ENCODE assay signal across 8 cellular contexts in genomic region chr9:126326228-126327015, GRCh38. TPM values are rescaled to one million over a fixed set of nuclear protein-coding genes. Genes with fewer than 3 reads are reported as not detected.
DNase-seq lines count a peak whose midpoint lies in the region; ATAC-seq, FAIRE-seq and TF ChIP-seq lines count a peak whose summit lies in the region.

MVB12B (plus strand) TSS chr9:126326829; CDS start chr9:126326930, 101 bp downstream.

- H3K27ac Mint-ChIP-seq in type B pancreatic cell: peak within 1 kb of the TSS; percentile 82

- H3K23ac ChIP-seq in neuronal stem cell (ENCODE audit: low read depth, low read length, poor library complexity): peak within 1 kb of the TSS; percentile 95

- FAIRE-seq in GM12891 (lab: Jason Lieb, UNC): no peak

- peak within 1 kb of the TSS; percentile 75 for H3K4me2 ChIP-seq in OCI-LY1 (ENCODE audit: low read length)
- peak within 1 kb of the TSS; percentile 84 for H3K4me2 ChIP-seq in neuronal stem cell (ENCODE audit: insufficient read depth, low read length, poor library complexity, severe bottlenecking)

- peak within 1 kb of the TSS; percentile 38 for H4K91ac ChIP-seq in neuronal stem cell (ENCODE audit: low read depth, low read length, poor library complexity)

- no peak for TF ChIP-seq POLR2A in GM12891 (IDR thresholded peaks at IDR 0.05; ENCODE audit: low read depth, low read length)

- peaks cover 10% of the 10 kb centered on the region for H3K36me3 Mint-ChIP-seq in type B pancreatic cell

- peak within 1 kb of the TSS; percentile 91 for H3K4me3 Mint-ChIP-seq in type B pancreatic cell

- H4K8ac ChIP-seq in neuronal stem cell (ENCODE audit: low read depth, low read length): peak within 1 kb of the TSS; percentile 3

- H3K9me3 Mint-ChIP-seq in type B pancreatic cell: no peaks in the 10 kb centered on the region

- H3K4me3 ChIP-seq in OCI-LY1 (ENCODE audit: low read depth, low read length, poor library complexity, severe bottlenecking) (peak within 1 kb of the TSS; percentile 56), neuronal stem cell (ENCODE audit: low read length in 2 of 2) (peak within 1 kb of the TSS; percentile 62 to 76)

- H3K18ac ChIP-seq in neuronal stem cell (ENCODE audit: low read length): peak within 1 kb of the TSS; percentile 99

- no peaks in the 10 kb centered on the region for H3F3A ChIP-seq in OCI-LY1 (ENCODE audit: insufficient read depth, low read length)

- peak; percentile 67 for DNase-seq in GM12891 (ENCODE audit: insufficient read length, low spot score)
- DNase-seq in activated gamma-delta T cell (lab: John Stamatoyannopoulos, UW): peak; percentile 56
- no peak for DNase-seq in foreskin keratinocyte
- peak; percentile 51 for DNase-seq in neuronal stem cell (ENCODE audit: low spot score)
- DNase-seq in type B pancreatic cell (ENCODE audit: extremely low spot score, unreplicated experiment): no peak
- DNase-seq in SW 1271 (lab: John Stamatoyannopoulos, UW): no peak
- DNase-seq in NCI-H2029 (lab: John Stamatoyannopoulos, UW): no peak

- peak within 1 kb of the TSS; percentile 38 for H2BK15ac ChIP-seq in neuronal stem cell (ENCODE audit: low read length)

- peak within 1 kb of the TSS; percentile 87 for H2BK5ac ChIP-seq in neuronal stem cell (ENCODE audit: low read length)

- peak within 1 kb of the TSS; percentile 67 for H2BK12ac ChIP-seq in neuronal stem cell (ENCODE audit: low read length)

- peak; percentile 72 for ATAC-seq in foreskin keratinocyte

- H3K79me1 ChIP-seq in neuronal stem cell (ENCODE audit: low read depth, low read length): peaks cover 6% of the 10 kb centered on the region

- H3K14ac ChIP-seq in neuronal stem cell (ENCODE audit: low read length): peak within 1 kb of the TSS; percentile 86

- no peak for TF ChIP-seq CTCF in OCI-LY1 (IDR thresholded peaks at IDR 0.05; ENCODE audit: low read length)
- TF ChIP-seq CTCF in foreskin keratinocyte (conservative IDR thresholded peaks at IDR 0.05): no peak
- TF ChIP-seq CTCF in type B pancreatic cell (conservative IDR thresholded peaks at IDR 0.05): no peak

- no peaks in the 10 kb centered on the region for H3K79me2 ChIP-seq in OCI-LY1 (ENCODE audit: insufficient read depth, low read length)

- H3K27me3 ChIP-seq in OCI-LY1 (ENCODE audit: insufficient read depth, low read length) (peaks cover 10% of the 10 kb centered on the region), foreskin keratinocyte (no peaks in the 10 kb centered on the region), neuronal stem cell (ENCODE audit: control insufficient read depth in 3 of 3, insufficient read depth in 3 of 3, low read depth in 1 of 3, low read length in 3 of 3) (no peaks in the 10 kb centered on the region)

- H4K20me1 ChIP-seq in OCI-LY1 (ENCODE audit: insufficient read depth, low read length): no peaks in the 10 kb centered on the region

- no peaks in the 10 kb centered on the region; the same call in 1 of the 2 replicates for H3K36me3 ChIP-seq in OCI-LY1 (ENCODE audit: insufficient read depth, low read length)
- H3K36me3 ChIP-seq in neuronal stem cell (replicated peaks in 1 of 2; ENCODE audit: control insufficient read depth in 2 of 2, insufficient read depth in 2 of 2, low read length in 2 of 2): peaks cover 0 to 18% of the 10 kb centered on the region in 2 donors

- H3K4me1 ChIP-seq in OCI-LY1 (ENCODE audit: insufficient read depth, low read length, severe bottlenecking) (peaks cover 4% of the 10 kb centered on the region), foreskin keratinocyte (peaks cover 8% of the 10 kb centered on the region), neuronal stem cell (ENCODE audit: control insufficient read depth in 2 of 2, insufficient read depth in 1 of 2, low read depth in 1 of 2, low read length in 2 of 2) (peaks cover 12 to 14% of the 10 kb centered on the region in 2 donors)

- H3K4me1 Mint-ChIP-seq in type B pancreatic cell (ENCODE audit: unreplicated experiment): peaks cover 17% of the 10 kb centered on the region

- H3K9me2 ChIP-seq in OCI-LY1 (ENCODE audit: low read depth, low read length): no peaks in the 10 kb centered on the region

- H3K4ac ChIP-seq in neuronal stem cell (ENCODE audit: low read length): peak within 1 kb of the TSS; percentile 26

- H2AFZ ChIP-seq in OCI-LY1 (ENCODE audit: low read length): no peak within 1 kb of the TSS
- H2AFZ ChIP-seq in neuronal stem cell (ENCODE audit: low read length): peak within 1 kb of the TSS; percentile 96

- no peak within 1 kb of the TSS for H3K27ac ChIP-seq in OCI-LY1 (ENCODE audit: low read depth, low read length, poor library complexity, severe bottlenecking)
- no peak within 1 kb of the TSS for H3K27ac ChIP-seq in foreskin keratinocyte
- peak within 1 kb of the TSS; percentile 49 for H3K27ac ChIP-seq in neuronal stem cell (replicated peaks; ENCODE audit: low read length)

- H3K27me3 Mint-ChIP-seq in type B pancreatic cell: no peaks in the 10 kb centered on the region

- H3K9me3 ChIP-seq in OCI-LY1 (ENCODE audit: low read length): peaks cover 7% of the 10 kb centered on the region; the same call in 1 of the 2 replicates
- peaks cover 2 to 12% of the 10 kb centered on the region in 2 donors for H3K9me3 ChIP-seq in neuronal stem cell (replicated peaks in 1 of 2; ENCODE audit: control insufficient read depth in 2 of 2, insufficient read depth in 1 of 2, low read depth in 1 of 2, low read length in 2 of 2)

- H2BK120ac ChIP-seq in neuronal stem cell (ENCODE audit: low read depth, low read length): peak within 1 kb of the TSS; percentile 73

- no CpG with 5 or more reads among the region's 94 CpGs for WGBS in neuronal stem cell (ENCODE audit: extremely low coverage in 2 of 2, insufficient read length in 2 of 2, insufficient replicate concordance in 1 of 2), 2 donors

- peak within 1 kb of the TSS; percentile 98 for H2AK5ac ChIP-seq in neuronal stem cell (ENCODE audit: low read depth, low read length)

- H3K9ac ChIP-seq in OCI-LY1 (ENCODE audit: low read length) (peak within 1 kb of the TSS; percentile 29; the same call in 1 of the 2 replicates), neuronal stem cell (ENCODE audit: low read depth, low read length, poor library complexity) (peak within 1 kb of the TSS; percentile 88)

TF ChIP-seq in GM12891, 5 proteins besides CTCF, POLR2A, EP300 and RAD21:
- TF ChIP-seq POU2F2 (IDR thresholded peaks at IDR 0.05; ENCODE audit: low read depth, low read length): no peak
- no peak for TF ChIP-seq POLR2AphosphoS5 (IDR thresholded peaks at IDR 0.05; ENCODE audit: low read depth, low read length)
- TF ChIP-seq PAX5 (IDR thresholded peaks at IDR 0.05; ENCODE audit: insufficient read depth, low read length, severe bottlenecking): no peak
- no peak for TF ChIP-seq TAF1 (IDR thresholded peaks at IDR 0.05; ENCODE audit: low read depth, low read length)
- TF ChIP-seq SPI1 (IDR thresholded peaks at IDR 0.05; ENCODE audit: low read depth, low read length): no peak

RNA-seq across cellular contexts. Expression of gene MVB12B, which starts in this region (rescaled TPM):
- not detected for polyA plus RNA-seq in GM12891 (2012; ENCODE audit: low read depth, missing spikeins)
- 3.1 and 4.7 TPM in 2 replicates for total RNA-seq in foreskin keratinocyte
- 2.0 and 2.3 TPM in 2 replicates for polyA plus RNA-seq in foreskin keratinocyte
- 17.1 TPM for polyA plus RNA-seq in neuronal stem cell (2013, experiment 1 of 2)
- polyA plus RNA-seq in neuronal stem cell (2013, experiment 2 of 2): 17.0 TPM
- total RNA-seq in type B pancreatic cell (ENCODE audit: low replicate concordance): 11.4 and 26.1 TPM in 2 replicates

Comparison
In these comparisons a context has a peak if more than half of its experiments do, and no peak if none do; other contexts are left out.
1. DNase-seq: peak in GM12891 (single experiment), activated gamma-delta T cell (single experiment) and neuronal stem cell (single experiment); none in foreskin keratinocyte (0 of 2), type B pancreatic cell (single experiment), SW 1271 (0 of 2) and NCI-H2029 (single experiment).